Comparison of ENCODE assay signal across 9 cellular contexts in genomic region chr19:15837399-15837731, GRCh38. TPM values are rescaled to one million over a fixed set of nuclear protein-coding genes. Genes with fewer than 3 reads are reported as not detected.
DNase-seq lines count a peak whose midpoint lies in the region; ATAC-seq and TF ChIP-seq lines count a peak whose summit lies in the region.
"Not testable (repeated sequence)": the region's sequence is repeated elsewhere in the genome, so short reads cannot be mapped to it uniquely, and the experiment has no call there.
"Had no signal": no experiment of that assay in that cellular context is flagged by ENCODE, and none has a peak within 500 bp of the region (broad histone marks: within the 10 kb centered on the region; RNA-seq: fewer than 3 reads in every experiment).

No MANE protein-coding gene starts in this region.

- not testable (repeated sequence) for TF ChIP-seq POLR2A in ovary (IDR thresholded peaks at IDR 0.05)

- TF ChIP-seq CTCF in OCI-LY7 (conservative IDR thresholded peaks at IDR 0.05; ENCODE audit: low read length); ovary (IDR thresholded peaks at IDR 0.05): not testable (repeated sequence)

- peak; percentile 51 for DNase-seq in DMS153 treated with DMSO at 0.1 percent for 48 hours (lab: John Stamatoyannopoulos, UW; ENCODE audit: unreplicated experiment)
- not testable (repeated sequence) for DNase-seq in OCI-LY7 (ENCODE audit: low spot score)
- peak; percentile 76 for DNase-seq in activated CD8-positive, alpha-beta memory T cell treated with anti-CD3 and anti-CD28 coated beads for 24 hours
- peak in 1 of 5 donors; percentile 27 for DNase-seq in ovary

- WGBS in ovary, 3 donors = 0 to 1% (median 0%) methylated on average over 6 of the region's 6 CpGs
- 2% methylated on average over 6 of the region's 6 CpGs for WGBS in thymus

- H3K4me3 ChIP-seq in OCI-LY7 (ENCODE audit: low read depth, low read length, poor library complexity, severe bottlenecking) (peak overlapping the region; percentile 82), iPS-15b (ENCODE audit: low read depth, low read length) (peak overlapping the region; percentile 73), ovary (peak overlapping the region; percentile 76), thymus (ENCODE audit: low read length) (peak overlapping the region; percentile 71)

- TF ChIP-seq EP300 in ovary (IDR thresholded peaks at IDR 0.05) = not testable (repeated sequence)

- H3K9ac ChIP-seq in iPS-15b (ENCODE audit: low read depth, low read length) = peak overlapping the region; percentile 99

- POLR2A ChIA-PET in OCI-LY7 (lab: Charles Lee) = interaction anchor here (0.6 to 1.7 kb wide), 4 partner anchors 10 to 457 kb away, joined by 3 to 5 read pairs (median 4); no protein-coding TSS in a partner anchor

- not testable (repeated sequence) for H3K27me3 ChIP-seq in iPS-15b (ENCODE audit: control insufficient read depth, insufficient read depth, low read length); ovary; thymus (ENCODE audit: control insufficient read depth, insufficient read depth)

- not testable (repeated sequence) for H3K9me3 ChIP-seq in OCI-LY7 (ENCODE audit: low read length); iPS-15b (ENCODE audit: control insufficient read depth, insufficient read depth, low read length); ovary; thymus (ENCODE audit: control insufficient read depth)

- ATAC-seq in HG02884 (IDR thresholded peaks at IDR 0.05; ENCODE audit: unreplicated experiment) = peak; percentile 7

- intact Hi-C loops in OCI-LY7 (cut with micrococcal nuclease; ENCODE audit: unreplicated experiment) = loop anchor here (2.0 kb wide), 2 partner anchors 273 to 459 kb away; partner anchors contain the start of genes AKAP8 and RAB8A
- intact Hi-C loops in ovary (cut with DNase I) = not testable (repeated sequence)

- H3K4me2 ChIP-seq in OCI-LY7 (ENCODE audit: low read length) = peak overlapping the region; percentile 75

- peak overlapping the region; percentile 78 for H2AFZ ChIP-seq in OCI-LY7 (ENCODE audit: low read length)

- TSS peak; percentile 100 for BruUV-seq in OCI-LY7 (replicated peaks; lab: Mats Ljungman, UMichigan)

- not testable (repeated sequence) for H3K36me3 ChIP-seq in OCI-LY7 (ENCODE audit: insufficient read depth, low read length); iPS-15b (ENCODE audit: control insufficient read depth, insufficient read depth, low read length); ovary; thymus (ENCODE audit: control insufficient read depth, insufficient read depth)

- peak overlapping the region; percentile 89 for H3K27ac ChIP-seq in OCI-LY7 (ENCODE audit: low read depth, low read length, poor library complexity, severe bottlenecking)
- peak overlapping the region; percentile 90 for H3K27ac ChIP-seq in cingulate gyrus (ENCODE audit: low read depth, low read length)
- H3K27ac ChIP-seq in ovary = peak overlapping the region in 1 of 2 donors; percentile 99
- H3K27ac ChIP-seq in thymus (ENCODE audit: low read depth) = peak overlapping the region; percentile 80

- H4K20me1 ChIP-seq in OCI-LY7 (ENCODE audit: insufficient read depth, low read length) = not testable (repeated sequence)

- H3K79me2 ChIP-seq in OCI-LY7 (ENCODE audit: insufficient read depth, low read depth, low read length) = not testable (repeated sequence)

- CTCF ChIA-PET in OCI-LY7 (lab: Charles Lee; ENCODE audit: unreplicated experiment) = not testable (repeated sequence)

- not testable (repeated sequence) for H3K9me2 ChIP-seq in OCI-LY7 (ENCODE audit: insufficient read depth, low read length)

- H3K4me1 ChIP-seq in OCI-LY7 (ENCODE audit: insufficient read depth, low read length, poor library complexity, severe bottlenecking) = peaks cover 18% of the 10 kb centered on the region
- not testable (repeated sequence) for H3K4me1 ChIP-seq in iPS-15b (ENCODE audit: control insufficient read depth, insufficient read depth, low read length); ovary (ENCODE audit: insufficient read depth); thymus (ENCODE audit: control insufficient read depth, insufficient read depth, low read length)

RNA-seq across cellular contexts. Expression of gene OR10H1, which starts 21.9 kb away (rescaled TPM):
- not detected in 2 replicates for total RNA-seq in OCI-LY7 (2014; rRNA removed; shearing (Covaris generic))
- total RNA-seq in OCI-LY7 (2022) (0.11 TPM in 1 of 2 replicates, not detected in the other), ovary (not detected)
- polyA plus RNA-seq in ovary (not detected), thymus (0.09 TPM)
- total RNA-seq: G401 had no signal

RNA-seq across cellular contexts. Expression of gene OR10H5, which starts 49.9 kb away (rescaled TPM):
- not detected in 2 replicates for total RNA-seq in OCI-LY7 (2014; rRNA removed; shearing (Covaris generic))
- total RNA-seq in OCI-LY7 (2022) = not detected in 2 replicates
- total RNA-seq in ovary = not detected
- not detected for polyA plus RNA-seq in ovary
- polyA plus RNA-seq in thymus = 0.05 TPM
- total RNA-seq: G401 had no signal
